ENCODE assay signal across 2 cellular contexts in genomic region chrX:119775517-119776238, GRCh38.
TF ChIP-seq lines count a peak whose summit lies in the region.

No MANE protein-coding gene starts in this region.

TF ChIP-seq in WTC11, 78 proteins besides CTCF, POLR2A, EP300 and RAD21:
- TF ChIP-seq ZNF423 (CRISPR knock-in tag; IDR thresholded peaks at IDR 0.05) (no peak), ZNF138 (CRISPR knock-in tag; conservative IDR thresholded peaks at IDR 0.05) (no peak), ZNF263 (CRISPR knock-in tag; IDR thresholded peaks at IDR 0.05; ENCODE audit: low read depth) (no peak), EMX1 (CRISPR knock-in tag; IDR thresholded peaks at IDR 0.05) (no peak), MXD4 (CRISPR knock-in tag; IDR thresholded peaks at IDR 0.05; ENCODE audit: borderline replicate concordance) (no peak), PREB (CRISPR knock-in tag; IDR thresholded peaks at IDR 0.05; ENCODE audit: borderline replicate concordance) (no peak), CREB1 (CRISPR knock-in tag; IDR thresholded peaks at IDR 0.05) (no peak), ZNF121 (CRISPR knock-in tag; IDR thresholded peaks at IDR 0.05) (no peak), ZNF317 (CRISPR knock-in tag; IDR thresholded peaks at IDR 0.05; ENCODE audit: borderline replicate concordance, low read depth) (no peak), E2F4 (CRISPR knock-in tag; IDR thresholded peaks at IDR 0.05; ENCODE audit: borderline replicate concordance, low read depth) (no peak), STAT6 (CRISPR knock-in tag; conservative IDR thresholded peaks at IDR 0.05; ENCODE audit: low read depth) (no peak), ERG (CRISPR knock-in tag; IDR thresholded peaks at IDR 0.05) (no peak), PRRX2 (CRISPR knock-in tag; IDR thresholded peaks at IDR 0.05) (no peak)
TF ChIP-seq in WTC11: peak in this region for 0.

TF ChIP-seq in SK-N-SH treated with all-trans-retinoic acid at 6 μM for 48 hours, 23 proteins besides CTCF, POLR2A, EP300 and RAD21:
- no peak for TF ChIP-seq RARB (CRISPR knock-in tag; IDR thresholded peaks at IDR 0.05)
- TF ChIP-seq POU6F1 (CRISPR knock-in tag; IDR thresholded peaks at IDR 0.05; ENCODE audit: borderline replicate concordance, low read depth): no peak
